20 cellular contexts compared by ENCODE assay signal in genomic region chr13:33409673-33410072, GRCh38.
"Had no signal": no experiment of that assay in that cellular context is flagged by ENCODE, and none has a peak within 500 bp of the region (broad histone marks: within the 10 kb centered on the region; RNA-seq: fewer than 3 reads in every experiment).

No MANE protein-coding gene starts in this region.

- H3K27ac ChIP-seq: epithelial cell of prostate, foreskin keratinocyte, tibial artery had no signal

- ATAC-seq: activated T-helper 17 cell treated with anti-CD3 and anti-CD28 coated beads, Interleukin-2, amount 50 U/mL, for 72 hours; foreskin keratinocyte; left lung; natural killer cell; stimulated activated naive CD8-positive, alpha-beta T cell treated with anti-CD3 and anti-CD28 coated beads, Interleukin-15, Interleukin-2, amounts not matched to agents 100 U/mL and 50 U/mL, for 24 hours had no signal

- H3K4me3 Mint-ChIP-seq: activated naive CD8-positive, alpha-beta T cell treated with anti-CD3 and anti-CD28 coated beads for 36 hours; activated T-helper 17 cell treated with anti-CD3 and anti-CD28 coated beads, Interleukin-2, amount 50 U/mL, for 72 hours; central memory CD8-positive, alpha-beta T cell; natural killer cell had no signal

- H3K27ac Mint-ChIP-seq: activated naive CD8-positive, alpha-beta T cell treated with anti-CD3 and anti-CD28 coated beads for 36 hours; activated T-helper 17 cell treated with anti-CD3 and anti-CD28 coated beads, Interleukin-2, amount 50 U/mL, for 72 hours; natural killer cell; progenitor cell of endocrine pancreas had no signal

- DNase-seq: activated CD4-positive, alpha-beta T cell treated with anti-CD3 and anti-CD28 coated beads for 1 hour; activated CD4-positive, alpha-beta T cell treated with anti-CD3 and anti-CD28 coated beads, Interleukin-2, amount 50 U/mL, for 1 hour; activated naive CD4-positive, alpha-beta T cell; activated naive CD8-positive, alpha-beta T cell treated with anti-CD3 and anti-CD28 coated beads for 36 hours; activated T-cell treated with anti-CD3 and anti-CD28 coated beads, Interleukin-2, amount 50 U/mL, for 1 hour; foreskin keratinocyte; hippocampal formation; kidney glomerular epithelial cell; left lung; natural killer cell; stimulated activated CD4-positive, alpha-beta T cell treated with anti-CD3 and anti-CD28 coated beads, Interleukin-4, amount 100 ng/mL, for 24 hours; stimulated activated naive CD8-positive, alpha-beta T cell treated with anti-CD3 and anti-CD28 coated beads, Interleukin-15, Interleukin-2, amounts not matched to agents 100 U/mL and 50 U/mL, for 24 hours; SW 1271; T-helper 2 cell; tibial artery had no signal

- H3K4me1 Mint-ChIP-seq: activated naive CD8-positive, alpha-beta T cell treated with anti-CD3 and anti-CD28 coated beads for 36 hours; activated T-helper 17 cell treated with anti-CD3 and anti-CD28 coated beads, Interleukin-2, amount 50 U/mL, for 72 hours; central memory CD8-positive, alpha-beta T cell; natural killer cell had no signal

- H3K36me3 Mint-ChIP-seq: activated naive CD8-positive, alpha-beta T cell treated with anti-CD3 and anti-CD28 coated beads for 36 hours; natural killer cell had no signal

- H3K9me3 Mint-ChIP-seq: activated naive CD8-positive, alpha-beta T cell treated with anti-CD3 and anti-CD28 coated beads for 36 hours; central memory CD8-positive, alpha-beta T cell had no signal

- H3K4me3 ChIP-seq: left lung, lung, tibial artery had no signal

- H3K27me3 Mint-ChIP-seq: progenitor cell of endocrine pancreas had no signal

- H3K9me3 ChIP-seq: left lung, tibial artery had no signal

- H3K27me3 ChIP-seq: foreskin keratinocyte, left lung, tibial artery had no signal

- H3K4me1 ChIP-seq: foreskin keratinocyte, left lung, tibial artery had no signal

- H3K36me3 ChIP-seq: left lung, tibial artery had no signal
